In genomic region chr2:14681608-14682007, GRCh38 we compare ENCODE assay signal across 23 cellular contexts. TPM values are rescaled to one million over a fixed set of nuclear protein-coding genes. Genes with fewer than 3 reads are reported as not detected.
DNase-seq lines count a peak whose midpoint lies in the region; ATAC-seq, FAIRE-seq and TF ChIP-seq lines count a peak whose summit lies in the region.
"Had no signal": no experiment of that assay in that cellular context is flagged by ENCODE, and none has a peak within 500 bp of the region (broad histone marks: within the 10 kb centered on the region; RNA-seq: fewer than 3 reads in every experiment).

No MANE protein-coding gene starts in this region.

- DNase-seq in HepG2 (ENCODE audit: low spot score) (no peak), right lobe of liver (no peak), GM12878 (ENCODE audit: low read depth, low spot score) (no peak), hepatic stellate cell (ENCODE audit: low spot score) (no peak)
- DNase-seq: ACHN; BE2C; C1 segment of cervical spinal cord; CD4-positive, alpha-beta memory T cell; CD4-positive, CD25-positive, alpha-beta regulatory T cell; CD8-positive, alpha-beta memory T cell; COR-L47; DMS79 treated with DMSO at 0.1 percent for 48 hours; GF-D8 had no signal

- intact Hi-C loops in HepG2 (cut with micrococcal nuclease; ENCODE audit: unreplicated experiment) (no loop called here), right lobe of liver (cut with DNase I) (no loop called here), GM12878 (cut with micrococcal nuclease; ENCODE audit: unreplicated experiment) (no loop called here)

- SMC1A ChIA-PET in GM12878 (lab: Charles Lee; ENCODE audit: uncharacterized antibody, unreplicated experiment): no interaction called here

- in situ Hi-C loops in HepG2 (cut with HindIII; ENCODE audit: extremely low pct_ligation_motif_present, low pct_unique_long_range_greater_than_20kb) (no loop called here), GM12878 (cut with MboI) (no loop called here)

- H3K79me2 ChIP-seq in HepG2 (ENCODE audit: insufficient read depth, low read length): no peaks in the 10 kb centered on the region
- H3K79me2 ChIP-seq in GM12878 (ENCODE audit: control insufficient read depth, insufficient read depth, low read length): no peaks in the 10 kb centered on the region

- BruUV-seq in HepG2 (replicated peaks; lab: Mats Ljungman, UMichigan) (no TSS peak), GM12878 (replicated peaks; lab: Mats Ljungman, UMichigan) (no TSS peak)

- H3K9ac ChIP-seq in HepG2 (ENCODE audit: insufficient read depth, low read depth, low read length): no peak overlapping the region
- H3K9ac ChIP-seq in GM12878 (ENCODE audit: control insufficient read depth, insufficient read depth, low read length): no peak overlapping the region
- H3K9ac ChIP-seq: BLaER1 had no signal

- no peak for TF ChIP-seq RAD21 in HepG2 (CRISPR knock-in tag; IDR thresholded peaks at IDR 0.05)
- TF ChIP-seq RAD21 in GM12878 (IDR thresholded peaks at IDR 0.05; ENCODE audit: insufficient read depth, low read depth, low read length): no peak

- H3K4me3 ChIP-seq in HepG2 (replicated peaks in 1 of 3; ENCODE audit: insufficient read depth in 1 of 3, low read depth in 2 of 3, low read length in 3 of 3): no peak overlapping the region
- H3K4me3 ChIP-seq in right lobe of liver: no peak overlapping the region
- H3K4me3 ChIP-seq in GM12878: no peak overlapping the region
- H3K4me3 ChIP-seq: BLaER1 had no signal

- H3K4me2 ChIP-seq in HepG2 (ENCODE audit: low read depth, low read length) (no peak overlapping the region), GM12878 (ENCODE audit: control insufficient read depth, insufficient read depth) (no peak overlapping the region)
- H3K4me2 ChIP-seq: BLaER1 had no signal

- H3K4me1 ChIP-seq in HepG2 (ENCODE audit: insufficient read depth, low read length) (no peaks in the 10 kb centered on the region), right lobe of liver (no peaks in the 10 kb centered on the region), GM12878 (ENCODE audit: control insufficient read depth, insufficient read depth, low read length) (no peaks in the 10 kb centered on the region)
- H3K4me1 ChIP-seq: BE2C, BLaER1 had no signal

- no peak for TF ChIP-seq EP300 in HepG2 (IDR thresholded peaks at IDR 0.05; ENCODE audit: low read depth in 2 of 2, low read length in 2 of 2)
- no peak for TF ChIP-seq EP300 in HepG2 (CRISPR knock-in tag; IDR thresholded peaks at IDR 0.05; ENCODE audit: borderline replicate concordance)
- no peak for TF ChIP-seq EP300 in GM12878 (IDR thresholded peaks at IDR 0.05; ENCODE audit: borderline replicate concordance in 1 of 2, control insufficient read depth in 1 of 2, low read depth in 2 of 2, low read length in 2 of 2)

- H4K20me1 ChIP-seq in HepG2 (ENCODE audit: insufficient read depth, low read length) (no peaks in the 10 kb centered on the region), GM12878 (ENCODE audit: control insufficient read depth, insufficient read depth) (no peaks in the 10 kb centered on the region)
- H4K20me1 ChIP-seq: BLaER1 had no signal

- no peak for ATAC-seq in HepG2
- no peak for ATAC-seq in right lobe of liver
- ATAC-seq in GM12878: no peak
- ATAC-seq in HG03135 (IDR thresholded peaks at IDR 0.05; ENCODE audit: unreplicated experiment): no peak

- no peak overlapping the region for H3K27ac ChIP-seq in HepG2 (ENCODE audit: extremely low read length, insufficient read depth, low read length)
- H3K27ac ChIP-seq in right lobe of liver: no peak overlapping the region
- H3K27ac ChIP-seq in GM12878 (ENCODE audit: control insufficient read depth, insufficient read depth): no peak overlapping the region
- H3K27ac ChIP-seq: 22Rv1, BLaER1 had no signal

- H2AFZ ChIP-seq in HepG2 (ENCODE audit: low read length) (no peak overlapping the region), GM12878 (ENCODE audit: control insufficient read depth, low read depth, low read length) (no peak overlapping the region)

- WGBS in HepG2 (ENCODE audit: low lambda C conversion rate): 7% methylated on average over 3 of the region's 3 CpGs
- 44% methylated on average over 3 of the region's 3 CpGs for WGBS in right lobe of liver (ENCODE audit: insufficient coverage, low coverage, low lambda C conversion rate, missing lambda C conversion rate)
- WGBS in GM12878 (ENCODE audit: insufficient coverage, insufficient replicate concordance, low lambda C conversion rate, missing lambda C conversion rate): 33% methylated on average over 3 of the region's 3 CpGs

- RAD21 ChIA-PET in GM12878 (lab: Charles Lee; ENCODE audit: unreplicated experiment): no interaction called here

- H3K36me3 ChIP-seq in HepG2 (replicated peaks in 1 of 2; ENCODE audit: control insufficient read depth in 1 of 2, insufficient read depth in 2 of 2, low read length in 2 of 2): no peaks in the 10 kb centered on the region
- no peaks in the 10 kb centered on the region for H3K36me3 ChIP-seq in right lobe of liver
- no peaks in the 10 kb centered on the region for H3K36me3 ChIP-seq in GM12878 (ENCODE audit: control insufficient read depth in 2 of 2, insufficient read depth in 2 of 2, low read length in 1 of 2)
- H3K36me3 ChIP-seq: BE2C, BLaER1 had no signal

- POLR2A ChIA-PET in HepG2 (lab: Yijun Ruan, JAX) (no interaction called here), GM12878 (lab: Charles Lee) (no interaction called here)

- CTCF ChIA-PET in HepG2 (lab: Yijun Ruan, JAX; ENCODE audit: low intra/inter-chr PET ratio, low total read pairs): no interaction called here
- CTCF ChIA-PET in GM12878 (lab: Yijun Ruan, JAX): no interaction called here

- peaks cover 20% of the 10 kb centered on the region; the same call in 1 of the 2 replicates for H3K9me3 ChIP-seq in HepG2 (ENCODE audit: low read length)
- H3K9me3 ChIP-seq in right lobe of liver: no peaks in the 10 kb centered on the region
- no peaks in the 10 kb centered on the region for H3K9me3 ChIP-seq in GM12878 (replicated peaks; ENCODE audit: control insufficient read depth, insufficient read depth, low read length)
- H3K9me3 ChIP-seq: BE2C, BLaER1 had no signal

- TF ChIP-seq CTCF in HepG2 (CRISPR knock-in tag; IDR thresholded peaks at IDR 0.05) (no peak), right lobe of liver (IDR thresholded peaks at IDR 0.05) (no peak), GM12878 (IDR thresholded peaks at IDR 0.05 in 2 of 3, conservative IDR thresholded peaks at IDR 0.05 in 1 of 3; ENCODE audit: control insufficient read depth in 2 of 3, extremely low read depth in 1 of 3, insufficient read depth in 1 of 3, low read depth in 3 of 3, low read length in 3 of 3) (no peak)

- H3K27me3 ChIP-seq in HepG2 (ENCODE audit: control insufficient read depth in 1 of 2, insufficient read depth in 2 of 2, low read length in 2 of 2): no peaks in the 10 kb centered on the region
- no peaks in the 10 kb centered on the region for H3K27me3 ChIP-seq in right lobe of liver
- no peaks in the 10 kb centered on the region for H3K27me3 ChIP-seq in GM12878 (replicated peaks in 1 of 2; ENCODE audit: control insufficient read depth in 2 of 2, insufficient read depth in 2 of 2, low read length in 1 of 2)
- H3K27me3 ChIP-seq: BE2C, BLaER1 had no signal

- TF ChIP-seq POLR2A in HepG2 (IDR thresholded peaks at IDR 0.05; ENCODE audit: insufficient read depth in 1 of 2, low read depth in 2 of 2, low read length in 2 of 2): no peak
- TF ChIP-seq POLR2A in right lobe of liver (IDR thresholded peaks at IDR 0.05): no peak
- TF ChIP-seq POLR2A in GM12878 (IDR thresholded peaks at IDR 0.05; ENCODE audit: low read depth, low read length): no peak

- no peak for FAIRE-seq in HepG2 (lab: Jason Lieb, UNC)
- FAIRE-seq in GM12878 (lab: Jason Lieb, UNC): no peak
- FAIRE-seq: D721Med, G401.6, GM12892, GM18507 had no signal

RNA-seq across cellular contexts. Expression of gene LRATD1, which starts 49.1 kb away (rescaled TPM):
- not detected in 2 replicates for total RNA-seq in HepG2 (2016; rRNA removed; fragmentation: Illumina TruSeq; extraction: Trizol)
- total RNA-seq in HepG2 (2016; cell fraction: cytosol; rRNA removed; fragmentation: Illumina TruSeq; extraction: Trizol; ENCODE audit: low read depth): not detected in 2 replicates
- total RNA-seq in HepG2 (2016; cell fraction: insoluble cytoplasmic fraction; rRNA removed; fragmentation: Illumina TruSeq; extraction: Trizol): not detected in 2 replicates
- total RNA-seq in HepG2 (2016; cell fraction: membrane; rRNA removed; fragmentation: Illumina TruSeq; extraction: Trizol): not detected in 2 replicates
- not detected in 2 replicates for total RNA-seq in HepG2 (2016; cell fraction: nucleus; rRNA removed; fragmentation: Illumina TruSeq; extraction: Trizol)
- 0.04 and 0.07 TPM in 2 replicates for polyA plus RNA-seq in HepG2 (2011; rRNA removed)
- polyA plus RNA-seq in HepG2 (2011; cell fraction: cytosol; rRNA removed): 0.04 TPM in 1 of 2 replicates, not detected in the other
- polyA plus RNA-seq in HepG2 (2011; cell fraction: nucleus; rRNA removed): 0.03 and 0.14 TPM in 2 replicates
- polyA plus RNA-seq in HepG2 (2012): not detected in 2 replicates
- polyA plus RNA-seq in HepG2 (2016; cell fraction: cytosol; fragmentation: Illumina TruSeq; extraction: Trizol; ENCODE audit: low read depth): not detected in 2 replicates
- not detected in 2 replicates for polyA plus RNA-seq in HepG2 (2016; cell fraction: insoluble cytoplasmic fraction; fragmentation: Illumina TruSeq; extraction: Trizol; ENCODE audit: low read depth)
- not detected in 2 replicates for polyA plus RNA-seq in HepG2 (2016; cell fraction: membrane; fragmentation: Illumina TruSeq; extraction: Trizol; ENCODE audit: low read depth)
- polyA plus RNA-seq in HepG2 (2016; cell fraction: nucleus; fragmentation: Illumina TruSeq; extraction: Trizol; ENCODE audit: insufficient read depth, low read depth): not detected in 2 replicates
- 0.04 TPM in 1 of 2 replicates, not detected in the other for polyA minus RNA-seq in HepG2 (2011; rRNA and poly(A)+ RNA removed; ENCODE audit: low replicate concordance)
- polyA minus RNA-seq in HepG2 (2011; cell fraction: cytosol; rRNA and poly(A)+ RNA removed): not detected in 2 replicates
- polyA minus RNA-seq in HepG2 (2011; cell fraction: nucleus; rRNA and poly(A)+ RNA removed): 0.13 and 0.25 TPM in 2 replicates
- 1 to 10 TPM in 4 of 6 experiments, under 1 TPM in 2; 0.79 to 3.8 (median 2.1) TPM for total RNA-seq in right lobe of liver
- total RNA-seq in GM12878 (2013; cell fraction: nucleolus; rRNA removed): not detected in 2 replicates
- not detected in 2 replicates for total RNA-seq in GM12878 (2014; rRNA removed)
- total RNA-seq in GM12878 (2014; rRNA removed; fragmentation: Illumina TruSeq; extraction: Trizol): not detected in 2 replicates
- total RNA-seq in GM12878 (2021): 0.05 TPM in 1 of 2 replicates, not detected in the other
- not detected for polyA plus RNA-seq in GM12878 (2011; ENCODE audit: low read depth)
- polyA plus RNA-seq in GM12878 (2011; rRNA removed): not detected in 2 replicates
- polyA plus RNA-seq in GM12878 (2011; cell fraction: cytosol; rRNA removed): not detected in 2 replicates
- not detected in 2 replicates for polyA plus RNA-seq in GM12878 (2011; cell fraction: nucleus; rRNA removed)
- not detected in 2 replicates for polyA plus RNA-seq in GM12878 (2012)
- polyA plus RNA-seq in GM12878 (2014; fragmentation: Illumina TruSeq; extraction: Trizol): not detected in 2 replicates
- polyA plus RNA-seq in GM12878 (2014; fragmentation: Nextera tagmentation; extraction: Ambion mirVana): under 1 TPM in 1 of 2 experiments, not detected in 1; 0.02 TPM
- 0.04 TPM in 1 of 2 replicates, not detected in the other for polyA plus RNA-seq in GM12878 (2014; rRNA removed)
- polyA plus RNA-seq in GM12878 (2016; fragmentation: Nextera tagmentation; extraction: Ambion mirVana): not detected
- polyA minus RNA-seq in GM12878 (2011; rRNA and poly(A)+ RNA removed): not detected in 2 replicates
- polyA minus RNA-seq in GM12878 (2011; cell fraction: cytosol; rRNA and poly(A)+ RNA removed): not detected in 2 replicates
- not detected in 2 replicates for polyA minus RNA-seq in GM12878 (2011; cell fraction: nucleus; rRNA and poly(A)+ RNA removed)
- total RNA-seq: A172; A673; CD4-positive, alpha-beta memory T cell; CD4-positive, CD25-positive, alpha-beta regulatory T cell; CD8-positive, alpha-beta memory T cell had no signal
- polyA plus RNA-seq: CD14-positive monocyte; CD4-positive, alpha-beta memory T cell; CD4-positive, CD25-positive, alpha-beta regulatory T cell; CD8-positive, alpha-beta memory T cell had no signal

Comparison
In these comparisons a context has a peak if more than half of its experiments do, and no peak if none do; other contexts are left out.
1. Of the 75 proteins assayed by ChIP-seq in both HepG2 and GM12878: peak only in HepG2: none; only in GM12878: none; in both: RAD51; in neither: 72; mixed calls (peak in some experiments, not most) for 2.